In the genomic region with DNA sequence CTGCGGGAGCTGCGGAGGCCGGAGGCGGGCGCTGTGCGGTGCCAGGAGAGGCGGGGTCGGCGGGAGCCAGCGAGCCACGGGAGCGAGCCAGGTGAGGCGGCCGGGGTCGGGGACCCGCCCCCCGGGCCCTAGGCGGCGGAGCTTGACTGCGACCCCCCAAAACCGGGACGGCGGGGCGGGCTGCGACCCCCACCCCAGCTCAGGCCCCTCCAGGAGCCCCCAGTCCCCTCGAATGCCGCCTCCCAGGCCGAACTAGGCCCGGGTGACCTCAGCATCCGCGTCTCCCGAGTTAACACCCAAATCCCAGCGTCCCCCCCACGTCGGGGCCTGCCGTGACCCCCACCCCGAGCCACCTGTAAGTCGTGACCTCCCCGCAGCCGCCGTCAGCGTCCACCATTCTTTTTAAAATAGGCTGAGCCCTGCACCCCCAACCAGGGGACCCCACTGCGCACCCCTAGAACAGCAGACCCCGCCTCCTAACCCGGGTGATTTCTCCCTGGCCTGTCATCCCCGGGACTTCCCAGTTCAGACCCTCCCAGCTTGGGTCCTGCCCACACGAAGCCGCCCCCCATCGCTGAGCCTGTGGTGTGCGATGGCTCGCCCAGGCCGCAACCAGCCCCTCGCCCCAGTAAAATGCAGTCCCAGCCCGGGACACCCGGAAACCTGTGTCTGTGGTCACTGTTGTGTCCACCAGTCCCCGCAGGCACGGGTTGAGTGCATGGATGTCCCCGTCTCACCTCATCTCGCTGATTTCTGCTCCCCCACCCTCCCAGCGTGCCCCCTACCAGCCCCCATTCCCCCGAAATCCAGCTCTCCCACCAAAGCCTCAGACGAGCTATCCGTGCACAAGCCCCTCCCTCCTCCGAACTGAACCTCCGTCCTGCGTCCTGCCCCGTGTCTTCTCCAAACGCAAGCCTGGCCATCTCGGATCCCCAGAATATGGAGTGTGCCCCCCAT, we compare ENCODE assay signal across 8 cellular contexts. TPM values are rescaled to one million over a fixed set of nuclear protein-coding genes. Genes with fewer than 3 reads are reported as not detected.
DNase-seq lines count a peak whose midpoint lies in the region; ATAC-seq and TF ChIP-seq lines count a peak whose summit lies in the region.

No MANE protein-coding gene starts in this region.

- peak overlapping the region; percentile 51; the same call in 1 of the 2 replicates for H3K27ac ChIP-seq in HUES6 (ENCODE audit: low read depth, low read length)
- H3K27ac ChIP-seq in foreskin keratinocyte, result peak overlapping the region; percentile 81
- peak overlapping the region; percentile 74 for H3K27ac ChIP-seq in osteoblast (ENCODE audit: low read depth, low read length)

- peak overlapping the region; percentile 98 for H3K4me2 ChIP-seq in osteoblast (ENCODE audit: insufficient read depth, low read length)

- peaks cover 47% of the 10 kb centered on the region for H3K4me1 Mint-ChIP-seq in activated T-cell treated with anti-CD3 and anti-CD28 coated beads, Interleukin-2, amount 50 U/mL, for 4 hours (ENCODE audit: low read depth)

- H3K9me3 Mint-ChIP-seq in activated T-cell treated with anti-CD3 and anti-CD28 coated beads, Interleukin-2, amount 50 U/mL, for 4 hours, result no peaks in the 10 kb centered on the region

- H3K4me3 Mint-ChIP-seq in activated T-cell treated with anti-CD3 and anti-CD28 coated beads, Interleukin-2, amount 50 U/mL, for 4 hours, result peak overlapping the region; percentile 90

- H3K36me3 Mint-ChIP-seq in activated T-cell treated with anti-CD3 and anti-CD28 coated beads, Interleukin-2, amount 50 U/mL, for 4 hours (ENCODE audit: insufficient read depth), result peaks cover 11% of the 10 kb centered on the region

- peak; percentile 7 for DNase-seq in NOMO-1 treated with dmso at 0.1 percent for 144 hours (lab: John Stamatoyannopoulos, UW; ENCODE audit: unreplicated experiment)
- no peak for DNase-seq in NOMO-1 treated with DMSO at 0.1 percent for 48 hours (lab: John Stamatoyannopoulos, UW; ENCODE audit: unreplicated experiment)
- DNase-seq in activated T-cell treated with anti-CD3 and anti-CD28 coated beads, Interleukin-2, amount 50 U/mL, for 4 hours, result no peak
- DNase-seq in foreskin keratinocyte, result no peak
- DNase-seq in osteoblast (ENCODE audit: insufficient read length, low spot score, missing footprints), result peak; percentile 93
- DNase-seq in medulla oblongata (ENCODE audit: extremely low spot score), result no peak

- H3K27me3 Mint-ChIP-seq in activated T-cell treated with anti-CD3 and anti-CD28 coated beads, Interleukin-2, amount 50 U/mL, for 4 hours (ENCODE audit: low read depth), result no peaks in the 10 kb centered on the region

- peaks cover 55% of the 10 kb centered on the region for H3K79me2 ChIP-seq in osteoblast (ENCODE audit: insufficient read depth, low read length)

- H3K27me3 ChIP-seq in HUES6 (ENCODE audit: control insufficient read depth, insufficient read depth, low read length) (no peaks in the 10 kb centered on the region), foreskin keratinocyte (no peaks in the 10 kb centered on the region), osteoblast (ENCODE audit: insufficient read depth, low read length) (no peaks in the 10 kb centered on the region)

- H3K9ac ChIP-seq in HUES6 (ENCODE audit: low read length), result peak overlapping the region; percentile 79

- peak overlapping the region; percentile 74 for H3K4me3 ChIP-seq in HUES6 (ENCODE audit: low read depth, low read length)
- peak overlapping the region; percentile 99 for H3K4me3 ChIP-seq in osteoblast (ENCODE audit: insufficient read depth, low read length)

- H3K36me3 ChIP-seq in HUES6 (ENCODE audit: control insufficient read depth, insufficient read depth, low read length), result peaks cover 19% of the 10 kb centered on the region
- peaks cover 14% of the 10 kb centered on the region for H3K36me3 ChIP-seq in osteoblast (ENCODE audit: insufficient read depth, low read length)

- no peak for TF ChIP-seq CTCF in foreskin keratinocyte (conservative IDR thresholded peaks at IDR 0.05)
- no peak for TF ChIP-seq CTCF in osteoblast (IDR thresholded peaks at IDR 0.05; ENCODE audit: extremely low read depth, low read depth, low read length)

- H2AFZ ChIP-seq in osteoblast (ENCODE audit: low read length), result peak overlapping the region; percentile 59

- peak; percentile 9 to 15 for ATAC-seq in activated T-cell treated with anti-CD3 and anti-CD28 coated beads, Interleukin-2, amount 50 U/mL, for 4 hours
- ATAC-seq in foreskin keratinocyte (no peak), HG03095 (IDR thresholded peaks at IDR 0.05; ENCODE audit: unreplicated experiment) (no peak)

- no peaks in the 10 kb centered on the region for H3K9me3 ChIP-seq in HUES6 (ENCODE audit: control insufficient read depth, insufficient read depth, low read depth, low read length)
- H3K9me3 ChIP-seq in osteoblast (ENCODE audit: low read depth, low read length), result no peaks in the 10 kb centered on the region

- peaks cover 36% of the 10 kb centered on the region for H4K20me1 ChIP-seq in osteoblast (ENCODE audit: insufficient read depth, low read length)

- H3K4me1 ChIP-seq in HUES6 (ENCODE audit: control insufficient read depth, insufficient read depth, low read length), result peaks cover 2% of the 10 kb centered on the region; the same call in 1 of the 2 replicates
- H3K4me1 ChIP-seq in foreskin keratinocyte, result peaks cover 11% of the 10 kb centered on the region
- peaks cover 21% of the 10 kb centered on the region for H3K4me1 ChIP-seq in osteoblast (ENCODE audit: insufficient read depth, low read length)

RNA-seq across cellular contexts. Expression of gene FZR1, which starts 0.6 kb away (rescaled TPM):
- total RNA-seq in activated T-cell treated with anti-CD3 and anti-CD28 coated beads, Interleukin-2, amount 50 U/mL, for 4 hours, result 10 to 100 TPM; 30.4 to 38.1 (median 33.2) TPM
- 39.7 and 43.1 TPM in 2 replicates for total RNA-seq in foreskin keratinocyte
- polyA plus RNA-seq in foreskin keratinocyte, result 36.7 and 37.9 TPM in 2 replicates
- 36.6 and 39.5 TPM in 2 replicates for total RNA-seq in osteoblast

RNA-seq across cellular contexts. Expression of gene DOHH, which starts 6.2 kb away (rescaled TPM):
- 10 to 100 TPM; 39.2 to 49.9 (median 42.9) TPM for total RNA-seq in activated T-cell treated with anti-CD3 and anti-CD28 coated beads, Interleukin-2, amount 50 U/mL, for 4 hours
- 12.3 and 12.6 TPM in 2 replicates for total RNA-seq in foreskin keratinocyte
- polyA plus RNA-seq in foreskin keratinocyte, result 17.2 and 17.8 TPM in 2 replicates
- 7.7 and 8.3 TPM in 2 replicates for total RNA-seq in osteoblast

RNA-seq across cellular contexts. Expression of gene SMIM44, which starts 23.4 kb away (rescaled TPM):
- not detected for total RNA-seq in activated T-cell treated with anti-CD3 and anti-CD28 coated beads, Interleukin-2, amount 50 U/mL, for 4 hours
- not detected in 2 replicates for total RNA-seq in foreskin keratinocyte
- polyA plus RNA-seq in foreskin keratinocyte, result not detected in 2 replicates
- total RNA-seq in osteoblast, result not detected in 2 replicates

RNA-seq across cellular contexts. Expression of gene SMIM24, which starts 26.3 kb away (rescaled TPM):
- not detected for total RNA-seq in activated T-cell treated with anti-CD3 and anti-CD28 coated beads, Interleukin-2, amount 50 U/mL, for 4 hours
- total RNA-seq in foreskin keratinocyte (not detected in 2 replicates), osteoblast (not detected in 2 replicates)
- polyA plus RNA-seq in foreskin keratinocyte, result 0.08 TPM in 1 of 2 replicates, not detected in the other

RNA-seq across cellular contexts. Expression of gene TEKTIP1, which starts 32.3 kb away (rescaled TPM):
- 1 to 10 TPM in 2 of 3 donors, not detected in 1; 1.0 to 1.1 TPM for total RNA-seq in activated T-cell treated with anti-CD3 and anti-CD28 coated beads, Interleukin-2, amount 50 U/mL, for 4 hours
- total RNA-seq in foreskin keratinocyte (not detected in 2 replicates), osteoblast (not detected in 2 replicates)
- not detected in 2 replicates for polyA plus RNA-seq in foreskin keratinocyte

Comparison
In these comparisons a context has a peak if more than half of its experiments do, and no peak if none do; other contexts are left out.
1. DNase-seq: peak in NOMO-1 treated with dmso at 0.1 percent for 144 hours (single experiment) and osteoblast (single experiment); none in NOMO-1 treated with DMSO at 0.1 percent for 48 hours (single experiment), activated T-cell treated with anti-CD3 and anti-CD28 coated beads, Interleukin-2, amount 50 U/mL, for 4 hours (single experiment), foreskin keratinocyte (0 of 2) and medulla oblongata (single experiment).
2. ATAC-seq: peak in activated T-cell treated with anti-CD3 and anti-CD28 coated beads, Interleukin-2, amount 50 U/mL, for 4 hours (2 of 2); none in foreskin keratinocyte (single experiment) and HG03095 (single experiment).
3. Peak in every context shown above with its lines, with median percentiles within 50 percentile points of each other: H3K27ac ChIP-seq.